ENCODE assay signal across 6 cellular contexts in the genomic region with DNA sequence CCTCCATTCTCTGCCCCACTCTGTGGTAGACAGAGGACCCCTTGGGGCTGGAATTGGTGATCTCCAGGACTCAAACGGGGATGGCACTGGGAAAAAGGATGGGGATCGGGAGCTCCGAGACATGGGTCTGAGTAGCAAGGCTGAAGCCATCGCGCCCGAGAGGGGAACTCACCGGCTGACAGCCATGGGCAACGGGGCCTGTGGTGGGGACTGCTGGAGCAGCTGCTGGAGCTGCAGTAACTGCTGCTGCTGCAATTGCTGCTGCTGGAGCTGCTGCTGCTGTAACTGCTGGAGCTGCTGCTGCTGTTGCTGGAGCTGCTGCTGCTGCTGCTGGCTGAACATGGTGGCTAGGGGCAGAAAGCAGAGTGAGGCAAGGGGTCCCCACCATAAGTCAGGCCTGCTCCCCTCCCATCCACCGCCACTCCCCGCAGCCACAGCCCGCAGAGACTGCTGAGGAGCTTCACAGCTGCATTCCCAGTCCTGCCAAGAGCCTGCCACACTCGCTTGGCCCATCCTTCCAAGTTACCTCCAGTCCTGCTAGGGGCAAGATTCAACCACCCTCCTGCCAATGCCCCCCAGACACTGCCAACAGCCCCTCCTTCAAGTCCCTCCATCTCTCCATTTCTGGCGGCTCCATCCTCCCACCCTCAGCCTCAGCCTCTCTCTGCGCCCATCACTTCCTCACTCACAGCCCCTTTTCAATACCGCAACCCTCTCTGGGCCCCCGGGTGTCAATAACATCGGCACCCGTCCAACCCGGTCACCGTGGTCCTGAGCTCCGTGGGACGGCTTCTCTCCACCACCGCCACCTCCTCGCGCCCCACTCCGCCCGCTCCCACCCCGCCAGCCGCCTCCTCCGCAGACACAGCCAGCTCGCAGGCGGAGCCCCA. TPM values are rescaled to one million over a fixed set of nuclear protein-coding genes. Genes with fewer than 3 reads are reported as not detected.
DNase-seq lines count a peak whose midpoint lies in the region; ATAC-seq lines count a peak whose summit lies in the region.

No MANE protein-coding gene starts in this region.

- ATAC-seq in HG02798 (IDR thresholded peaks at IDR 0.05; ENCODE audit: poor library complexity, unreplicated experiment), result no peak

- H3K27me3 Mint-ChIP-seq in activated naive CD8-positive, alpha-beta T cell treated with anti-CD3 and anti-CD28 coated beads for 36 hours, result no peaks in the 10 kb centered on the region

- peaks cover 26% of the 10 kb centered on the region for H3K4me1 Mint-ChIP-seq in activated naive CD8-positive, alpha-beta T cell treated with anti-CD3 and anti-CD28 coated beads for 36 hours

- peak overlapping the region; percentile 92 for H3K4me3 ChIP-seq in mesodermal cell (ENCODE audit: extremely low read depth, insufficient read depth, low read length, poor library complexity, severe bottlenecking)

- 28 to 48% methylated on average over 17 to 27 of the region's 32 CpGs for WGBS in mesodermal cell (ENCODE audit: insufficient coverage in 2 of 2), 2 experiments

- no peaks in the 10 kb centered on the region for H3K9me3 Mint-ChIP-seq in activated naive CD8-positive, alpha-beta T cell treated with anti-CD3 and anti-CD28 coated beads for 36 hours

- peak; percentile 16 for DNase-seq in stimulated activated CD8-positive, alpha-beta memory T cell treated with anti-CD3 and anti-CD28 coated beads, Interleukin-12 subunit alpha, Interleukin-12 subunit beta, amount 100 ng/mL, for 1 hour (ENCODE audit: low read depth)
- DNase-seq in stimulated activated CD8-positive, alpha-beta memory T cell treated with anti-CD3 and anti-CD28 coated beads, Interleukin-4, amount 100 ng/mL, for 48 hours, result no peak
- DNase-seq in activated naive CD8-positive, alpha-beta T cell treated with anti-CD3 and anti-CD28 coated beads for 36 hours, result no peak
- DNase-seq in NCI-H187 (lab: John Stamatoyannopoulos, UW), result no peak

- peak overlapping the region; percentile 29 for H3K27ac ChIP-seq in mesodermal cell (ENCODE audit: low read depth, low read length, severe bottlenecking)

- peaks cover 39% of the 10 kb centered on the region for H3K36me3 ChIP-seq in mesodermal cell (ENCODE audit: control insufficient read depth, insufficient read depth, low read length)

- H3K4me1 ChIP-seq in mesodermal cell (ENCODE audit: control insufficient read depth, insufficient read depth, low read length, poor library complexity, severe bottlenecking), result peaks cover 6% of the 10 kb centered on the region

- peak overlapping the region; percentile 89 for H3K4me3 Mint-ChIP-seq in activated naive CD8-positive, alpha-beta T cell treated with anti-CD3 and anti-CD28 coated beads for 36 hours

- no peaks in the 10 kb centered on the region for H3K9me3 ChIP-seq in mesodermal cell (ENCODE audit: control insufficient read depth, low read length)

- H3K36me3 Mint-ChIP-seq in activated naive CD8-positive, alpha-beta T cell treated with anti-CD3 and anti-CD28 coated beads for 36 hours, result peaks cover 20% of the 10 kb centered on the region

- H3K27ac Mint-ChIP-seq in activated naive CD8-positive, alpha-beta T cell treated with anti-CD3 and anti-CD28 coated beads for 36 hours, result peak overlapping the region; percentile 78

RNA-seq across cellular contexts. Expression of a gene that starts 0.6 kb away (rescaled TPM):
- total RNA-seq in activated naive CD8-positive, alpha-beta T cell treated with anti-CD3 and anti-CD28 coated beads for 36 hours, result 10 to 100 TPM; 86.8 to 91.3 TPM
- polyA plus RNA-seq in mesodermal cell (2013, experiment 1 of 2), result 110 TPM
- polyA plus RNA-seq in mesodermal cell (2013, experiment 2 of 2), result 97.3 TPM

RNA-seq across cellular contexts. Expression of a gene that starts 12.4 kb away (rescaled TPM):
- total RNA-seq in activated naive CD8-positive, alpha-beta T cell treated with anti-CD3 and anti-CD28 coated beads for 36 hours, result under 1 TPM; 0.37 to 0.58 TPM
- 49.9 TPM for polyA plus RNA-seq in mesodermal cell (2013, experiment 1 of 2)
- 38.6 TPM for polyA plus RNA-seq in mesodermal cell (2013, experiment 2 of 2)

RNA-seq across cellular contexts. Expression of a gene that starts 30.7 kb away (rescaled TPM):
- total RNA-seq in activated naive CD8-positive, alpha-beta T cell treated with anti-CD3 and anti-CD28 coated beads for 36 hours, result 10 to 100 TPM; 74.1 to 77.3 TPM
- polyA plus RNA-seq in mesodermal cell (2013, experiment 1 of 2), result 109 TPM
- polyA plus RNA-seq in mesodermal cell (2013, experiment 2 of 2), result 84.8 TPM

RNA-seq across cellular contexts. Expression of a gene that starts 41.5 kb away (rescaled TPM):
- total RNA-seq in activated naive CD8-positive, alpha-beta T cell treated with anti-CD3 and anti-CD28 coated beads for 36 hours, result not detected
- polyA plus RNA-seq in mesodermal cell (2013, experiment 1 of 2), result not detected
- polyA plus RNA-seq in mesodermal cell (2013, experiment 2 of 2), result not detected
